ENCODE assay signal across 20 cellular contexts in genomic region chr11:122159861-122160260, GRCh38. TPM values are rescaled to one million over a fixed set of nuclear protein-coding genes. Genes with fewer than 3 reads are reported as not detected.
DNase-seq lines count a peak whose midpoint lies in the region; TF ChIP-seq lines count a peak whose summit lies in the region.
"Had no signal": no experiment of that assay in that cellular context is flagged by ENCODE, and none has a peak within 500 bp of the region (broad histone marks: within the 10 kb centered on the region; RNA-seq: fewer than 3 reads in every experiment).

No MANE protein-coding gene starts in this region.

- TF ChIP-seq POLR2A in vagina (IDR thresholded peaks at IDR 0.05): no peak

- no peaks in the 10 kb centered on the region for H3K36me3 Mint-ChIP-seq in endodermal cell (ENCODE audit: low read depth)
- H3K36me3 Mint-ChIP-seq in osteocyte (ENCODE audit: unreplicated experiment): no peaks in the 10 kb centered on the region
- H3K36me3 Mint-ChIP-seq in activated T-cell treated with anti-CD3 and anti-CD28 coated beads, Interleukin-2, amount 50 U/mL, for 24 hours (ENCODE audit: low read depth): no peaks in the 10 kb centered on the region
- H3K36me3 Mint-ChIP-seq: CD4-positive, CD25-positive, alpha-beta regulatory T cell; IgD-negative memory B cell; naive thymus-derived CD8-positive, alpha-beta T cell had no signal

- H3K9me3 Mint-ChIP-seq in endodermal cell: no peaks in the 10 kb centered on the region
- no peaks in the 10 kb centered on the region for H3K9me3 Mint-ChIP-seq in osteocyte (ENCODE audit: unreplicated experiment)
- H3K9me3 Mint-ChIP-seq in activated T-cell treated with anti-CD3 and anti-CD28 coated beads, Interleukin-2, amount 50 U/mL, for 24 hours: no peaks in the 10 kb centered on the region
- H3K9me3 Mint-ChIP-seq: dendritic cell treated with granulocyte-macrophage colony-stimulating factor and Interleukin-4, amounts not matched to agents 40 ng/mL and 50 ng/mL, for 4 days; IgD-negative memory B cell; naive thymus-derived CD8-positive, alpha-beta T cell had no signal

- no peak overlapping the region for H3K4me3 Mint-ChIP-seq in endodermal cell
- H3K4me3 Mint-ChIP-seq in osteocyte (ENCODE audit: unreplicated experiment): no peak overlapping the region
- H3K4me3 Mint-ChIP-seq in activated T-cell treated with anti-CD3 and anti-CD28 coated beads, Interleukin-2, amount 50 U/mL, for 24 hours: no peak overlapping the region
- H3K4me3 Mint-ChIP-seq: CD4-positive, CD25-positive, alpha-beta regulatory T cell; dendritic cell treated with granulocyte-macrophage colony-stimulating factor and Interleukin-4, amounts not matched to agents 40 ng/mL and 50 ng/mL, for 4 days; IgD-negative memory B cell; naive thymus-derived CD8-positive, alpha-beta T cell had no signal

- no peak overlapping the region for H3K9ac ChIP-seq in endodermal cell (ENCODE audit: extremely low read depth, low read length, poor library complexity, severe bottlenecking)

- peaks cover 12% of the 10 kb centered on the region for H3K27me3 Mint-ChIP-seq in endodermal cell (ENCODE audit: insufficient read depth)
- H3K27me3 Mint-ChIP-seq in osteocyte (ENCODE audit: unreplicated experiment): no peaks in the 10 kb centered on the region
- H3K27me3 Mint-ChIP-seq in activated T-cell treated with anti-CD3 and anti-CD28 coated beads, Interleukin-2, amount 50 U/mL, for 24 hours: peaks cover 17% of the 10 kb centered on the region

- H3K4me1 Mint-ChIP-seq in endodermal cell (peaks cover 8% of the 10 kb centered on the region), osteocyte (ENCODE audit: unreplicated experiment) (peaks cover 86% of the 10 kb centered on the region)
- peaks cover 10% of the 10 kb centered on the region for H3K4me1 Mint-ChIP-seq in activated T-cell treated with anti-CD3 and anti-CD28 coated beads, Interleukin-2, amount 50 U/mL, for 24 hours (ENCODE audit: low read depth)

- no peak overlapping the region for H3K4me3 ChIP-seq in SJSA1
- H3K4me3 ChIP-seq in endodermal cell (ENCODE audit: low read length): no peak overlapping the region
- H3K4me3 ChIP-seq in vagina: no peak overlapping the region
- H3K4me3 ChIP-seq: adrenal gland, SK-N-MC had no signal

- TF ChIP-seq CTCF in endodermal cell (conservative IDR thresholded peaks at IDR 0.05): no peak
- no peak for TF ChIP-seq CTCF in osteocyte (IDR thresholded peaks at IDR 0.05)
- no peak for TF ChIP-seq CTCF in vagina (IDR thresholded peaks at IDR 0.05)

- H3K36me3 ChIP-seq in SJSA1 (no peaks in the 10 kb centered on the region), endodermal cell (ENCODE audit: control insufficient read depth, insufficient read depth, low read length) (no peaks in the 10 kb centered on the region), vagina (no peaks in the 10 kb centered on the region)
- H3K36me3 ChIP-seq: adrenal gland had no signal

- 88% methylated on average over 2 of the region's 2 CpGs; no CpG with 5 or more reads in 1 of the 2 experiments for WGBS in endodermal cell (ENCODE audit: insufficient coverage in 1 of 2, insufficient read length in 1 of 2), 2 experiments

- no peaks in the 10 kb centered on the region for H3K27me3 ChIP-seq in SJSA1 (replicated peaks)
- H3K27me3 ChIP-seq in endodermal cell (ENCODE audit: control insufficient read depth, insufficient read depth, low read length, poor library complexity, severe bottlenecking): peaks cover 30% of the 10 kb centered on the region
- H3K27me3 ChIP-seq in vagina: no peaks in the 10 kb centered on the region
- H3K27me3 ChIP-seq: adrenal gland had no signal

- H3K27ac ChIP-seq in SJSA1: peak overlapping the region; percentile 85; the same call in 1 of the 2 replicates
- H3K27ac ChIP-seq in endodermal cell (ENCODE audit: low read depth, low read length): peak overlapping the region; percentile 79
- H3K27ac ChIP-seq in vagina: peak overlapping the region; percentile 78
- H3K27ac ChIP-seq: SK-N-MC had no signal

- H3K4me1 ChIP-seq in SJSA1 (replicated peaks) (peaks cover 49% of the 10 kb centered on the region), endodermal cell (ENCODE audit: control insufficient read depth, insufficient read depth, low read length) (peaks cover 3% of the 10 kb centered on the region), vagina (peaks cover 45% of the 10 kb centered on the region)
- H3K4me1 ChIP-seq: adrenal gland had no signal

- no peak for DNase-seq in SJSA1 (ENCODE audit: low read depth in 1 of 2, low spot score in 2 of 2)
- DNase-seq in endodermal cell: no peak
- DNase-seq in osteocyte (ENCODE audit: extremely low spot score, unreplicated experiment): no peak
- no peak for DNase-seq in vagina (ENCODE audit: extremely low spot score in 2 of 2)
- DNase-seq in H4 (ENCODE audit: low spot score): no peak
- no peak for DNase-seq in activated T-cell treated with anti-CD3 and anti-CD28 coated beads, Interleukin-2, amount 50 U/mL, for 24 hours
- no peak for DNase-seq in COLO829 (ENCODE audit: low spot score)
- DNase-seq: activated CD4-positive, alpha-beta T cell treated with anti-CD3 and anti-CD28 coated beads, Interleukin-2, amount 50 U/mL, for 4 hours; adrenal gland; CD4-positive, CD25-positive, alpha-beta regulatory T cell; DND-41; GOT3; naive thymus-derived CD8-positive, alpha-beta T cell; NCI-H226; stimulated activated CD4-positive, alpha-beta T cell treated with anti-CD3 and anti-CD28 coated beads, Interleukin-4, amount 100 ng/mL, for 1 hour had no signal

- no peaks in the 10 kb centered on the region for H3K9me3 ChIP-seq in SJSA1 (replicated peaks)
- H3K9me3 ChIP-seq in endodermal cell (ENCODE audit: control insufficient read depth, low read length): no peaks in the 10 kb centered on the region
- no peaks in the 10 kb centered on the region for H3K9me3 ChIP-seq in vagina
- H3K9me3 ChIP-seq: adrenal gland had no signal

- H3K27ac Mint-ChIP-seq in endodermal cell (no peak overlapping the region), osteocyte (ENCODE audit: unreplicated experiment) (peak overlapping the region; percentile 99)
- no peak overlapping the region for H3K27ac Mint-ChIP-seq in activated T-cell treated with anti-CD3 and anti-CD28 coated beads, Interleukin-2, amount 50 U/mL, for 24 hours
- H3K27ac Mint-ChIP-seq: CD4-positive, CD25-positive, alpha-beta regulatory T cell; dendritic cell treated with granulocyte-macrophage colony-stimulating factor and Interleukin-4, amounts not matched to agents 40 ng/mL and 50 ng/mL, for 4 days; IgD-negative memory B cell; naive thymus-derived CD8-positive, alpha-beta T cell had no signal

- intact Hi-C loops in vagina (cut with DNase I): no loop called here

RNA-seq across cellular contexts. Expression of gene BLID, which starts 43.8 kb away (rescaled TPM):
- total RNA-seq in SJSA1 (2014; rRNA removed; shearing (Covaris generic)): 0.42 TPM in 1 of 2 replicates, not detected in the other
- total RNA-seq in endodermal cell (not detected), osteocyte (1.0 and 1.4 TPM in 2 replicates), vagina (5.9 TPM)
- polyA plus RNA-seq in endodermal cell (2013, experiment 1 of 2): not detected
- not detected for polyA plus RNA-seq in endodermal cell (2013, experiment 2 of 2)
- total RNA-seq in H4 (2014; rRNA removed; shearing (Covaris generic)): 0.10 and 0.16 TPM in 2 replicates
- total RNA-seq: CD4-positive, CD25-positive, alpha-beta regulatory T cell; left ventricle myocardium superior; naive thymus-derived CD8-positive, alpha-beta T cell; renal cortical epithelial cell had no signal
- polyA plus RNA-seq: adrenal gland; CD4-positive, CD25-positive, alpha-beta regulatory T cell; IgD-negative memory B cell; naive thymus-derived CD8-positive, alpha-beta T cell had no signal
